Comparison of ENCODE assay signal across 10 cellular contexts in the genomic region with DNA sequence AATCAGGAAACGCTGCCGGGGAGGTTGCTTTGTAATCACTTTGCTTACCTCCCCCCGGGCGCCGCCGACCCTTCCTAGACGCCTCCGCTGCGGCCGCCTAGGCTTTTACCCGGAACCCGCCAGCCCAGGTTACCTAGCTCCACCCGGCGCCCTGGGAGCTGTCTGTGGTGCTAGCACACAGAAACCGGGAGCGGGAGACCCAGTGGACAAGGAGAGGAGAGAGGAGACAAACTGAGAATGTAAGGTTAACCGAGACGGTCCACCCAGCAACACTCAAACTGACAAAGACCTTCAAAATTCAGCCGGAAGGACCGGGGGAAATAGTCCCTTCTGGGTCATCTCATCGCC. TPM values are rescaled to one million over a fixed set of nuclear protein-coding genes. Genes with fewer than 3 reads are reported as not detected.
DNase-seq lines count a peak whose midpoint lies in the region; ATAC-seq, FAIRE-seq and TF ChIP-seq lines count a peak whose summit lies in the region.
"Had no signal": no experiment of that assay in that cellular context is flagged by ENCODE, and none has a peak within 500 bp of the region (broad histone marks: within the 10 kb centered on the region; RNA-seq: fewer than 3 reads in every experiment).

No MANE protein-coding gene starts in this region.

- in situ Hi-C loops in astrocyte of the spinal cord (cut with HindIII; ENCODE audit: low sequenced_read_pairs): no loop called here
- in situ Hi-C loops in HepG2 (cut with HindIII; ENCODE audit: extremely low pct_ligation_motif_present, low pct_unique_long_range_greater_than_20kb): no loop called here

- H3K9me3 ChIP-seq in HepG2 (ENCODE audit: low read length): no peaks in the 10 kb centered on the region
- no peaks in the 10 kb centered on the region for H3K9me3 ChIP-seq in uterus

- BruUV-seq in HepG2 (replicated peaks; lab: Mats Ljungman, UMichigan): no TSS peak

- peaks cover 12 to 64% of the 10 kb centered on the region in 2 experiments for H3K27me3 ChIP-seq in HepG2 (ENCODE audit: control insufficient read depth in 1 of 2, insufficient read depth in 2 of 2, low read length in 2 of 2)
- H3K27me3 ChIP-seq in uterus: peaks cover 22 to 67% of the 10 kb centered on the region in 2 donors

- no peaks in the 10 kb centered on the region for H4K20me1 ChIP-seq in HepG2 (ENCODE audit: insufficient read depth, low read length)

- ATAC-seq in Right ventricle myocardium superior (ENCODE audit: poor library complexity): peak; percentile 74
- ATAC-seq in HepG2: peak; percentile 97
- ATAC-seq in GM21447 (IDR thresholded peaks at IDR 0.05; ENCODE audit: unreplicated experiment): no peak

- TF ChIP-seq CTCF in astrocyte of the spinal cord (IDR thresholded peaks at IDR 0.05; ENCODE audit: low read depth, low read length) (no peak), HepG2 (CRISPR knock-in tag; IDR thresholded peaks at IDR 0.05) (no peak), uterus (IDR thresholded peaks at IDR 0.05) (no peak)

- H2AFZ ChIP-seq in HepG2 (ENCODE audit: low read length): no peak overlapping the region

- H3K36me3 ChIP-seq in HepG2 (replicated peaks in 1 of 2; ENCODE audit: control insufficient read depth in 1 of 2, insufficient read depth in 2 of 2, low read length in 2 of 2) (no peaks in the 10 kb centered on the region), uterus (no peaks in the 10 kb centered on the region)

- H3K27ac ChIP-seq in HepG2 (ENCODE audit: extremely low read length, insufficient read depth, low read length) (no peak overlapping the region), uterus (no peak overlapping the region)

- no peak for TF ChIP-seq POLR2A in HepG2 (IDR thresholded peaks at IDR 0.05; ENCODE audit: insufficient read depth in 1 of 2, low read depth in 2 of 2, low read length in 2 of 2)
- TF ChIP-seq POLR2A in uterus (IDR thresholded peaks at IDR 0.05): no peak

- POLR2A ChIA-PET in HepG2 (lab: Yijun Ruan, JAX): no interaction called here

- H3K4me1 ChIP-seq in HepG2 (ENCODE audit: insufficient read depth, low read length): no peaks in the 10 kb centered on the region; the same call in 1 of the 2 replicates
- peaks cover 0 to 8% of the 10 kb centered on the region in 2 donors for H3K4me1 ChIP-seq in uterus

- no peak for TF ChIP-seq EP300 in HepG2 (IDR thresholded peaks at IDR 0.05; ENCODE audit: low read depth in 2 of 2, low read length in 2 of 2)
- TF ChIP-seq EP300 in HepG2 (CRISPR knock-in tag; IDR thresholded peaks at IDR 0.05; ENCODE audit: borderline replicate concordance): no peak

- TF ChIP-seq RAD21 in HepG2 (CRISPR knock-in tag; IDR thresholded peaks at IDR 0.05): no peak

- H3K79me2 ChIP-seq in HepG2 (ENCODE audit: insufficient read depth, low read length): no peaks in the 10 kb centered on the region

- H3K4me3 ChIP-seq in astrocyte of the spinal cord (ENCODE audit: low read depth, low read length) (no peak overlapping the region), HepG2 (replicated peaks in 1 of 3; ENCODE audit: insufficient read depth in 1 of 3, low read depth in 2 of 3, low read length in 3 of 3) (peak overlapping the region; percentile 23 to 53 (median 32); a peak in 5 of 6 replicates), uterus (no peak overlapping the region)

- CTCF ChIA-PET in HepG2 (lab: Yijun Ruan, JAX; ENCODE audit: low intra/inter-chr PET ratio, low total read pairs): no interaction called here

- DNase-seq in Right ventricle myocardium superior (no peak), cardiac septum (ENCODE audit: low spot score) (no peak), astrocyte of the spinal cord (ENCODE audit: low read depth, low spot score) (peak; percentile 37), HepG2 (ENCODE audit: low spot score) (peak; percentile 33), urothelium cell line (ENCODE audit: low spot score) (peak; percentile 16), uterus (no peak), HTR-8/SVneo (ENCODE audit: insufficient read length, low spot score) (no peak)
- DNase-seq: effector CD8-positive, alpha-beta T cell had no signal

- FAIRE-seq in HepG2 (lab: Jason Lieb, UNC) (no peak), urothelium cell line (lab: Jason Lieb, UNC) (no peak), HTR-8/SVneo (lab: Jason Lieb, UNC) (no peak)

- intact Hi-C loops in Right ventricle myocardium superior (cut with DNase I) (no loop called here), cardiac septum (cut with DNase I) (no loop called here), HepG2 (cut with micrococcal nuclease; ENCODE audit: unreplicated experiment) (no loop called here), uterus (cut with DNase I; ENCODE audit: low total_unique reads) (no loop called here)

- H3K9ac ChIP-seq in HepG2 (ENCODE audit: insufficient read depth, low read depth, low read length): no peak overlapping the region

- 0% methylated on average over 11 of the region's 21 CpGs for WGBS in HepG2 (ENCODE audit: low lambda C conversion rate)

- H3K4me2 ChIP-seq in HepG2 (ENCODE audit: low read depth, low read length): peak overlapping the region; percentile 68

TF ChIP-seq in HepG2, 621 proteins besides CTCF, POLR2A, EP300 and RAD21 (continues in another document):
- TF ChIP-seq ZNF773 (CRISPR knock-in tag; IDR thresholded peaks at IDR 0.05; ENCODE audit: borderline replicate concordance) (no peak; the same call in 1 of the 2 replicates), YEATS4 (CRISPR knock-in tag; IDR thresholded peaks at IDR 0.05; ENCODE audit: borderline replicate concordance) (no peak), HIVEP1 (CRISPR knock-in tag; IDR thresholded peaks at IDR 0.05) (no peak), MLXIP (CRISPR knock-in tag; IDR thresholded peaks at IDR 0.05; ENCODE audit: borderline replicate concordance) (no peak), NFKB2 (CRISPR knock-in tag; IDR thresholded peaks at IDR 0.05; ENCODE audit: borderline replicate concordance) (peak; percentile 75; the same call in 1 of the 2 replicates), ELF1 (CRISPR knock-in tag; IDR thresholded peaks at IDR 0.05) (peak; percentile 42; the same call in 1 of the 2 replicates)

RNA-seq across cellular contexts. Expression of gene BARHL2, which starts 9.8 kb away (rescaled TPM):
- total RNA-seq in Right ventricle myocardium superior (not detected), cardiac septum (not detected), HepG2 (2016; rRNA removed; fragmentation: Illumina TruSeq; extraction: Trizol) (not detected in 2 replicates), uterus (not detected)
- total RNA-seq in HepG2 (2016; cell fraction: cytosol; rRNA removed; fragmentation: Illumina TruSeq; extraction: Trizol; ENCODE audit: low read depth): not detected in 2 replicates
- total RNA-seq in HepG2 (2016; cell fraction: insoluble cytoplasmic fraction; rRNA removed; fragmentation: Illumina TruSeq; extraction: Trizol): not detected in 2 replicates
- not detected in 2 replicates for total RNA-seq in HepG2 (2016; cell fraction: membrane; rRNA removed; fragmentation: Illumina TruSeq; extraction: Trizol)
- total RNA-seq in HepG2 (2016; cell fraction: nucleus; rRNA removed; fragmentation: Illumina TruSeq; extraction: Trizol): not detected in 2 replicates
- polyA plus RNA-seq in HepG2 (2011; rRNA removed): not detected in 2 replicates
- not detected in 2 replicates for polyA plus RNA-seq in HepG2 (2011; cell fraction: cytosol; rRNA removed)
- not detected in 2 replicates for polyA plus RNA-seq in HepG2 (2011; cell fraction: nucleus; rRNA removed)
- polyA plus RNA-seq in HepG2 (2012): not detected in 2 replicates
- polyA plus RNA-seq in HepG2 (2016; cell fraction: cytosol; fragmentation: Illumina TruSeq; extraction: Trizol; ENCODE audit: low read depth): not detected in 2 replicates
- polyA plus RNA-seq in HepG2 (2016; cell fraction: insoluble cytoplasmic fraction; fragmentation: Illumina TruSeq; extraction: Trizol; ENCODE audit: low read depth): not detected in 2 replicates
- not detected in 2 replicates for polyA plus RNA-seq in HepG2 (2016; cell fraction: membrane; fragmentation: Illumina TruSeq; extraction: Trizol; ENCODE audit: low read depth)
- not detected in 2 replicates for polyA plus RNA-seq in HepG2 (2016; cell fraction: nucleus; fragmentation: Illumina TruSeq; extraction: Trizol; ENCODE audit: insufficient read depth, low read depth)
- not detected in 2 replicates for polyA minus RNA-seq in HepG2 (2011; rRNA and poly(A)+ RNA removed; ENCODE audit: low replicate concordance)
- not detected in 2 replicates for polyA minus RNA-seq in HepG2 (2011; cell fraction: cytosol; rRNA and poly(A)+ RNA removed)
- not detected in 2 replicates for polyA minus RNA-seq in HepG2 (2011; cell fraction: nucleus; rRNA and poly(A)+ RNA removed)
- total RNA-seq: M059J had no signal

Comparison
In these comparisons a context has a peak if more than half of its experiments do, and no peak if none do; other contexts are left out.
1. DNase-seq: peak in astrocyte of the spinal cord (single experiment), HepG2 (single experiment) and urothelium cell line (single experiment); none in Right ventricle myocardium superior (single experiment), cardiac septum (single experiment), uterus (0 of 2) and HTR-8/SVneo (single experiment).
2. H3K4me3 ChIP-seq: peak in HepG2 (3 of 3); none in astrocyte of the spinal cord (single experiment) and uterus (0 of 2).